ENCODE assay signal across 1 cellular context in genomic region chr21:36973986-36974850, GRCh38.
TF ChIP-seq lines count a peak whose summit lies in the region.

No MANE protein-coding gene starts in this region.

TF ChIP-seq in GM23338, 12 proteins besides CTCF, POLR2A, EP300 and RAD21 (continued from another document):
- TF ChIP-seq ZNF462 (CRISPR knock-in tag; IDR thresholded peaks at IDR 0.05): no peak
- TF ChIP-seq REST (IDR thresholded peaks at IDR 0.05; ENCODE audit: unreplicated experiment): no peak
- no peak for TF ChIP-seq NANOG (IDR thresholded peaks at IDR 0.05; ENCODE audit: borderline replicate concordance)
- no peak for TF ChIP-seq EZH2phosphoT487 (IDR thresholded peaks at IDR 0.05; ENCODE audit: unreplicated experiment)
- TF ChIP-seq POLR2AphosphoS5 (IDR thresholded peaks at IDR 0.05; ENCODE audit: low read depth): no peak
- no peak for TF ChIP-seq STAT1 (IDR thresholded peaks at IDR 0.05; ENCODE audit: unreplicated experiment)
- TF ChIP-seq ZNF114 (CRISPR knock-in tag; IDR thresholded peaks at IDR 0.05): no peak
